Comparison of ENCODE assay signal across 8 cellular contexts in the genomic region with DNA sequence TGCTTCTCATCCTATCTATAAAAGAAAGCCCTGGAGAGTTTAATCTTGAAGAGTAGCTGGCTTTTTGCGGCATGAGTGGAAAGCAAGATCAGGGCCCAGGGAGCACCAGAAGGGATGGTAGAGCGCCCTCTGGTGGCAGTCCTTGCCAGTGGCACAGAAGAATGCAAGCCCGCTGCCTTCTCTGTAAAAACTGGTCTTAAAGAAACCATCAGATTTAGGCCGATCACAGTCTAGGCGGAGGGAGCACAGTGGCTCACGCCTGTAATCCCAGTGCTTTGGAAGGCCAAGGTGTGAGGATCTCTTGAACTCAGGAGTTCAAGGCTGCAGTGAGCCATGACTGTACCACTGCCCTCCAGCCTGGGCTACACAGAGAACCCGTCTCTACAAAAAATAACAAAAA. TPM values are rescaled to one million over a fixed set of nuclear protein-coding genes. Genes with fewer than 3 reads are reported as not detected.
A peak's percentile ranks its signal among the peaks of the same experiment; 100 is the strongest.
DNase-seq lines count a peak whose midpoint lies in the region; ATAC-seq and TF ChIP-seq lines count a peak whose summit lies in the region.

No MANE protein-coding gene starts in this region.

- POLR2A ChIA-PET in activated CD4-positive, alpha-beta T cell treated with anti-CD3 and anti-CD28 coated beads for 36 hours (lab: Charles Lee) = no interaction called here

- CTCF ChIA-PET in activated CD4-positive, alpha-beta T cell treated with anti-CD3 and anti-CD28 coated beads for 36 hours (lab: Charles Lee) = interaction anchor here (0.6 to 6.4 kb wide), 39 partner anchors 9 to 958 kb away, joined by 3 to 131 read pairs (median 4); a partner anchor contains a TSS

- H3K4me3 Mint-ChIP-seq in activated CD4-positive, alpha-beta T cell treated with anti-CD3 and anti-CD28 coated beads for 36 hours = no peak overlapping the region

- TF ChIP-seq CTCF in choroid plexus epithelial cell (conservative IDR thresholded peaks at IDR 0.05; ENCODE audit: low read depth, low read length) = peak; percentile 97
- peak; percentile 94 to 98 for TF ChIP-seq CTCF in left lung (IDR thresholded peaks at IDR 0.05)

- peaks cover 6% of the 10 kb centered on the region for H3K4me1 Mint-ChIP-seq in activated CD4-positive, alpha-beta T cell treated with anti-CD3 and anti-CD28 coated beads for 36 hours

- no peak overlapping the region for H3K27ac ChIP-seq in left lung

- peaks cover 0 to 8% of the 10 kb centered on the region in 2 donors for H3K4me1 ChIP-seq in left lung

- H3K27me3 ChIP-seq in left lung = no peaks in the 10 kb centered on the region

- intact Hi-C loops in activated CD4-positive, alpha-beta T cell treated with anti-CD3 and anti-CD28 coated beads for 36 hours (cut with DNase I, micrococcal nuclease) = loop anchor here (1.0 to 10.0 kb wide), 2 partner anchors 71 to 200 kb away; no protein-coding TSS in a partner anchor
- intact Hi-C loops in left lung (cut with DNase I) = loop anchor here in 1 of 2 donors (5.0 kb wide), 1 partner anchor 199 kb away; no protein-coding TSS in a partner anchor

- peaks cover 2% of the 10 kb centered on the region for H3K27me3 Mint-ChIP-seq in activated CD4-positive, alpha-beta T cell treated with anti-CD3 and anti-CD28 coated beads for 36 hours

- no peaks in the 10 kb centered on the region for H3K9me3 ChIP-seq in left lung

- no peak overlapping the region for H3K27ac Mint-ChIP-seq in activated CD4-positive, alpha-beta T cell treated with anti-CD3 and anti-CD28 coated beads for 36 hours

- no peak overlapping the region for H3K4me3 ChIP-seq in choroid plexus epithelial cell (ENCODE audit: low read depth, low read length)
- no peak overlapping the region for H3K4me3 ChIP-seq in left lung

- no peaks in the 10 kb centered on the region for H3K36me3 ChIP-seq in left lung

- DNase-seq in GM03348 (ENCODE audit: low spot score) = peak; percentile 89
- peak; percentile 78 for DNase-seq in NCI-H460 (ENCODE audit: extremely low read depth, low read depth)
- DNase-seq in activated CD4-positive, alpha-beta T cell treated with anti-CD3 and anti-CD28 coated beads for 36 hours = peak; percentile 93
- DNase-seq in choroid plexus epithelial cell (ENCODE audit: low read depth) = peak; percentile 93
- DNase-seq in left lung = peak; percentile 87 to 93
- DNase-seq in stimulated activated CD4-positive, alpha-beta T cell treated with anti-CD3 and anti-CD28 coated beads, Interleukin-4, amount 100 ng/mL, for 24 hours = peak; percentile 86

- ATAC-seq in HG03025 (IDR thresholded peaks at IDR 0.05; ENCODE audit: low FRiP score, unreplicated experiment) = peak; percentile 64
- peak; percentile 69 for ATAC-seq in activated CD4-positive, alpha-beta T cell treated with anti-CD3 and anti-CD28 coated beads for 36 hours
- ATAC-seq in left lung = peak; percentile 95
- ATAC-seq in HG02884 (IDR thresholded peaks at IDR 0.05; ENCODE audit: unreplicated experiment) = no peak

- no peaks in the 10 kb centered on the region for H3K36me3 Mint-ChIP-seq in activated CD4-positive, alpha-beta T cell treated with anti-CD3 and anti-CD28 coated beads for 36 hours (ENCODE audit: low read depth)

- no peaks in the 10 kb centered on the region for H3K9me3 Mint-ChIP-seq in activated CD4-positive, alpha-beta T cell treated with anti-CD3 and anti-CD28 coated beads for 36 hours (ENCODE audit: low read depth)

RNA-seq across cellular contexts. Expression of a gene that starts 35.6 kb away (rescaled TPM):
- not detected in 2 replicates for total RNA-seq in NCI-H460 (2014; rRNA removed; shearing (Covaris generic))
- polyA plus RNA-seq in NCI-H460 (2014; cell fraction: nucleus; rRNA removed) = not detected in 2 replicates
- total RNA-seq in activated CD4-positive, alpha-beta T cell treated with anti-CD3 and anti-CD28 coated beads for 36 hours = not detected
- total RNA-seq in left lung = not detected

RNA-seq across cellular contexts. Expression of a gene that starts 36.3 kb away (rescaled TPM):
- 13.3 and 13.5 TPM in 2 replicates for total RNA-seq in NCI-H460 (2014; rRNA removed; shearing (Covaris generic))
- polyA plus RNA-seq in NCI-H460 (2014; cell fraction: nucleus; rRNA removed) = 6.9 and 10.1 TPM in 2 replicates
- total RNA-seq in activated CD4-positive, alpha-beta T cell treated with anti-CD3 and anti-CD28 coated beads for 36 hours = 1 to 10 TPM; 1.9 to 2.4 TPM
- total RNA-seq in left lung = 10 to 100 TPM; 14.8 to 15.8 TPM
